In the genomic region with DNA sequence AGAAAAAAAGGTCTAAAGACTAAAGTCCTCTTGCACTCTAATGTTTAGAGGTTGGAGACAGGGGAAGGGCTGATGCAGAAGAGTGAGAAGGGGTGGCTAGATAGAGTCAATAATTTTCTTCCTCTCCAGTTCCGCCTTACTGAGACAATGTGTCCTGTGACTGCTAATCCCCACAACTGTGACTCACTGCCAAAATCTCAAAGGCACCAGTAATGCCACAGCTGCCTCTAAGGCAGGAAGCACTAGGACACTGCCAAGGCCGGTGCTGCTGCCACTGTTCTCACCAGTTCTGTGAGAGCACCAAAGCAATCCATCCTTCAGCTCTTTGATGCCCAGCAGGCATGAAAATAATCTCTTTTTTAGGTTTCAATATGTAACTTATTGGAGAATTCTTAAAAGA, we compare ENCODE assay signal across 1 cellular context.
TF ChIP-seq lines count a peak whose summit lies in the region.

No MANE protein-coding gene starts in this region.

TF ChIP-seq in WTC11, 78 proteins besides CTCF, POLR2A, EP300 and RAD21 (continued from another document):
- TF ChIP-seq, protein P1, sequence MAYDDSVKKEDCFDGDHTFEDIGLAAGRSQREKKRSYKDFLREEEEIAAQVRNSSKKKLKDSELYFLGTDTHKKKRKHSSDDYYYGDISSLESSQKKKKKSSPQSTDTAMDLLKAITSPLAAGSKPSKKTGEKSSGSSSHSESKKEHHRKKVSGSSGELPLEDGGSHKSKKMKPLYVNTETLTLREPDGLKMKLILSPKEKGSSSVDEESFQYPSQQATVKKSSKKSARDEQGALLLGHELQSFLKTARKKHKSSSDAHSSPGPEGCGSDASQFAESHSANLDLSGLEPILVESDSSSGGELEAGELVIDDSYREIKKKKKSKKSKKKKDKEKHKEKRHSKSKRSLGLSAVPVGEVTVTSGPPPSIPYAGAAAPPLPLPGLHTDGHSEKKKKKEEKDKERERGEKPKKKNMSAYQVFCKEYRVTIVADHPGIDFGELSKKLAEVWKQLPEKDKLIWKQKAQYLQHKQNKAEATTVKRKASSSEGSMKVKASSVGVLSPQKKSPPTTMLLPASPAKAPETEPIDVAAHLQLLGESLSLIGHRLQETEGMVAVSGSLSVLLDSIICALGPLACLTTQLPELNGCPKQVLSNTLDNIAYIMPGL (CRISPR knock-in tag; IDR thresholded peaks at IDR 0.05), result no peak
- TF ChIP-seq TEAD4 (CRISPR knock-in tag; IDR thresholded peaks at IDR 0.05) (no peak), E2F1 (CRISPR knock-in tag; IDR thresholded peaks at IDR 0.05) (no peak), TEAD1 (CRISPR knock-in tag; IDR thresholded peaks at IDR 0.05) (no peak), CDX4 (CRISPR knock-in tag; IDR thresholded peaks at IDR 0.05; ENCODE audit: borderline replicate concordance) (no peak), FOXK1 (CRISPR knock-in tag; IDR thresholded peaks at IDR 0.05) (no peak)
- TF ChIP-seq, protein P2, sequence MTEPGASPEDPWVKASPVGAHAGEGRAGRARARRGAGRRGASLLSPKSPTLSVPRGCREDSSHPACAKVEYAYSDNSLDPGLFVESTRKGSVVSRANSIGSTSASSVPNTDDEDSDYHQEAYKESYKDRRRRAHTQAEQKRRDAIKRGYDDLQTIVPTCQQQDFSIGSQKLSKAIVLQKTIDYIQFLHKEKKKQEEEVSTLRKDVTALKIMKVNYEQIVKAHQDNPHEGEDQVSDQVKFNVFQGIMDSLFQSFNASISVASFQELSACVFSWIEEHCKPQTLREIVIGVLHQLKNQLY (CRISPR knock-in tag; IDR thresholded peaks at IDR 0.05), result no peak
- TF ChIP-seq, protein P3, sequence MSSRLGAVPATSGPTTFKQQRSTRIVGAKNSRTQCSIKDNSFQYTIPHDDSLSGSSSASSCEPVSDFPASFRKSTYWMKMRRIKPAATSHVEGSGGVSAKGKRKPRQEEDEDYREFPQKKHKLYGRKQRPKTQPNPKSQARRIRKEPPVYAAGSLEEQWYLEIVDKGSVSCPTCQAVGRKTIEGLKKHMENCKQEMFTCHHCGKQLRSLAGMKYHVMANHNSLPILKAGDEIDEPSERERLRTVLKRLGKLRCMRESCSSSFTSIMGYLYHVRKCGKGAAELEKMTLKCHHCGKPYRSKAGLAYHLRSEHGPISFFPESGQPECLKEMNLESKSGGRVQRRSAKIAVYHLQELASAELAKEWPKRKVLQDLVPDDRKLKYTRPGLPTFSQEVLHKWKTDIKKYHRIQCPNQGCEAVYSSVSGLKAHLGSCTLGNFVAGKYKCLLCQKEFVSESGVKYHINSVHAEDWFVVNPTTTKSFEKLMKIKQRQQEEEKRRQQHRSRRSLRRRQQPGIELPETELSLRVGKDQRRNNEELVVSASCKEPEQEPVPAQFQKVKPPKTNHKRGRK (CRISPR knock-in tag; IDR thresholded peaks at IDR 0.05; ENCODE audit: borderline replicate concordance), result no peak
